ENCODE assay signal across 11 cellular contexts in genomic region chr9:79757906-79758669, GRCh38.
DNase-seq lines count a peak whose midpoint lies in the region; ATAC-seq, FAIRE-seq and TF ChIP-seq lines count a peak whose summit lies in the region.
"Had no signal": no experiment of that assay in that cellular context is flagged by ENCODE, and none has a peak within 500 bp of the region (broad histone marks: within the 10 kb centered on the region; RNA-seq: fewer than 3 reads in every experiment).

No MANE protein-coding gene starts in this region.

- H3K27ac Mint-ChIP-seq in naive B cell, result no peak overlapping the region
- no peak overlapping the region for H3K27ac Mint-ChIP-seq in stimulated activated naive CD8-positive, alpha-beta T cell treated with anti-CD3 and anti-CD28 coated beads, Interleukin-15, amount 100 ng/mL, for 72 hours

- no peak overlapping the region for H2AFZ ChIP-seq in K562 (ENCODE audit: low read depth, low read length)

- H3K27me3 Mint-ChIP-seq in naive B cell, result no peaks in the 10 kb centered on the region
- no peaks in the 10 kb centered on the region for H3K27me3 Mint-ChIP-seq in stimulated activated naive CD8-positive, alpha-beta T cell treated with anti-CD3 and anti-CD28 coated beads, Interleukin-15, amount 100 ng/mL, for 72 hours

- POLR2A ChIA-PET in HEK293T (lab: Yijun Ruan, JAX), result interaction anchor here (1.2 kb wide), 1 partner anchor 186 kb away, joined by 4 read pairs; the partner anchor contains the start of gene TLE4
- POLR2A ChIA-PET in K562 (lab: Yijun Ruan, JAX), result no interaction called here

- H3K4me3 ChIP-seq in K562 (no peak overlapping the region), small intestine (ENCODE audit: low read depth in 1 of 2, low read length in 2 of 2) (no peak overlapping the region)

- H3K9me3 Mint-ChIP-seq in naive B cell, result peaks cover 0 to 4% (median under 1%) of the 10 kb centered on the region in 7 donors
- peaks cover 0 to 4% of the 10 kb centered on the region in 2 donors for H3K9me3 Mint-ChIP-seq in stimulated activated naive CD8-positive, alpha-beta T cell treated with anti-CD3 and anti-CD28 coated beads, Interleukin-15, amount 100 ng/mL, for 72 hours
- H3K9me3 Mint-ChIP-seq: stimulated activated effector memory CD8-positive, alpha-beta T cell treated with anti-CD3 and anti-CD28 coated beads, Interleukin-12 subunit alpha, Interleukin-12 subunit beta, amount 100 ng/mL, for 72 hours had no signal

- no peaks in the 10 kb centered on the region for H3K36me3 Mint-ChIP-seq in naive B cell
- H3K36me3 Mint-ChIP-seq: stimulated activated effector memory CD8-positive, alpha-beta T cell treated with anti-CD3 and anti-CD28 coated beads, Interleukin-12 subunit alpha, Interleukin-12 subunit beta, amount 100 ng/mL, for 72 hours had no signal

- no peak for TF ChIP-seq RAD21 in K562 (CRISPR knock-in tag; conservative IDR thresholded peaks at IDR 0.05 in 1 of 2, IDR thresholded peaks at IDR 0.05 in 1 of 2)

- H3K4me2 ChIP-seq in K562 (ENCODE audit: insufficient read depth, low read length), result no peak overlapping the region

- H3K79me2 ChIP-seq in K562 (ENCODE audit: control insufficient read depth, insufficient read depth, low read length), result no peaks in the 10 kb centered on the region

- H4K20me1 ChIP-seq in K562 (replicated peaks; ENCODE audit: control insufficient read depth, insufficient read depth, low read length), result no peaks in the 10 kb centered on the region

- FAIRE-seq in K562 (lab: Jason Lieb, UNC) (no peak), small intestine (lab: Jason Lieb, UNC) (no peak)

- H3K4me3 Mint-ChIP-seq in naive B cell, result no peak overlapping the region
- H3K4me3 Mint-ChIP-seq in stimulated activated naive CD8-positive, alpha-beta T cell treated with anti-CD3 and anti-CD28 coated beads, Interleukin-15, amount 100 ng/mL, for 72 hours, result no peak overlapping the region
- H3K4me3 Mint-ChIP-seq: stimulated activated effector memory CD8-positive, alpha-beta T cell treated with anti-CD3 and anti-CD28 coated beads, Interleukin-12 subunit alpha, Interleukin-12 subunit beta, amount 100 ng/mL, for 72 hours had no signal

- H3K9ac ChIP-seq in K562 (ENCODE audit: insufficient read depth in 1 of 2, low read depth in 2 of 2, low read length in 2 of 2), result no peak overlapping the region

- intact Hi-C loops in K562 (cut with micrococcal nuclease), result no loop called here

- H3K27ac ChIP-seq in C4-2B (no peak overlapping the region), K562 (ENCODE audit: extremely low read depth, low read depth, low read length) (no peak overlapping the region), small intestine (ENCODE audit: low read depth in 1 of 2, low read length in 1 of 2) (no peak overlapping the region)

- WGBS in K562 (ENCODE audit: insufficient coverage, low coverage, missing lambda C conversion rate), result 0% methylated on average over 2 of the region's 2 CpGs
- 35 to 55% (median 39%) methylated on average over 2 of the region's 2 CpGs for WGBS in small intestine, 3 donors

- no peaks in the 10 kb centered on the region for H3K4me1 Mint-ChIP-seq in naive B cell
- H3K4me1 Mint-ChIP-seq in stimulated activated naive CD8-positive, alpha-beta T cell treated with anti-CD3 and anti-CD28 coated beads, Interleukin-15, amount 100 ng/mL, for 72 hours, result peaks cover 12% of the 10 kb centered on the region

- TF ChIP-seq POLR2A in K562 (conservative IDR thresholded peaks at IDR 0.05), result no peak

- BruUV-seq in K562 (replicated peaks; lab: Mats Ljungman, UMichigan), result no TSS peak

- no peak for ATAC-seq in K562
- no peak for ATAC-seq in naive B cell (ENCODE audit: low read depth in 2 of 2)
- no peak for ATAC-seq in stimulated activated naive CD8-positive, alpha-beta T cell treated with anti-CD3 and anti-CD28 coated beads, Interleukin-15, amount 100 ng/mL, for 72 hours
- ATAC-seq: stimulated activated effector memory CD8-positive, alpha-beta T cell treated with anti-CD3 and anti-CD28 coated beads, Interleukin-12 subunit alpha, Interleukin-12 subunit beta, amount 100 ng/mL, for 72 hours had no signal

- no peak for DNase-seq in HEK293T (ENCODE audit: extremely low spot score)
- no peak for DNase-seq in K562 (ENCODE audit: extremely low read depth in 1 of 4, low spot score in 3 of 4)
- DNase-seq in naive B cell, result peak; percentile 9
- DNase-seq in activated effector memory CD4-positive, alpha-beta T cell treated with anti-CD3 and anti-CD28 coated beads, Interleukin-2, amount 50 U/mL, for 16 hours, result no peak
- DNase-seq in activated effector memory CD4-positive, alpha-beta T cell treated with Interleukin-2 at 50 U/mL for 16 hours, result no peak
- DNase-seq in stimulated activated naive CD8-positive, alpha-beta T cell treated with anti-CD3 and anti-CD28 coated beads, Interleukin-15, amount 100 ng/mL, for 72 hours, result no peak
- no peak for DNase-seq in small intestine
- DNase-seq: head of caudate nucleus, posterior cingulate gyrus had no signal

- H3K9me1 ChIP-seq in K562 (ENCODE audit: control insufficient read depth, insufficient read depth, low read length), result no peaks in the 10 kb centered on the region

- H3K4me1 ChIP-seq in K562 (replicated peaks in 1 of 2; ENCODE audit: control insufficient read depth in 2 of 2, insufficient read depth in 2 of 2, low read length in 2 of 2) (no peaks in the 10 kb centered on the region), small intestine (ENCODE audit: control insufficient read depth in 2 of 2, insufficient read depth in 1 of 2, low read depth in 1 of 2, low read length in 1 of 2) (no peaks in the 10 kb centered on the region)

- TF ChIP-seq EP300 in K562 (IDR thresholded peaks at IDR 0.05; ENCODE audit: low read length), result no peak

- in situ Hi-C loops in K562 (cut with MboI), result no loop called here

- TF ChIP-seq CTCF in C4-2B (conservative IDR thresholded peaks at IDR 0.05) (peak; percentile 73), K562 (IDR thresholded peaks at IDR 0.05 in 2 of 3, conservative IDR thresholded peaks at IDR 0.05 in 1 of 3; ENCODE audit: insufficient read depth in 2 of 3, low read depth in 1 of 3, low read length in 3 of 3) (no peak)

- CTCF ChIA-PET in HEK293T (lab: Yijun Ruan, JAX) (interaction anchor here (0.7 to 1.8 kb wide), 11 partner anchors 10 to 106 kb away, joined by 3 to 10 read pairs (median 3); no protein-coding TSS in a partner anchor), K562 (lab: Yijun Ruan, JAX; ENCODE audit: low intra/inter-chr PET ratio) (interaction anchor here (0.6 kb wide), 1 partner anchor 631 kb away, joined by 3 read pairs; no protein-coding TSS in a partner anchor)

- H3K36me3 ChIP-seq in K562 (ENCODE audit: control insufficient read depth, insufficient read depth, low read length) (no peaks in the 10 kb centered on the region), small intestine (ENCODE audit: control insufficient read depth in 2 of 2, insufficient read depth in 2 of 2, low read length in 2 of 2) (no peaks in the 10 kb centered on the region)

- H3K27me3 ChIP-seq in K562 (ENCODE audit: control insufficient read depth in 2 of 2, insufficient read depth in 2 of 2, low read length in 2 of 2) (no peaks in the 10 kb centered on the region), small intestine (ENCODE audit: control insufficient read depth in 2 of 2, insufficient read depth in 2 of 2, low read length in 2 of 2) (no peaks in the 10 kb centered on the region)

- H3K9me3 ChIP-seq in K562 (replicated peaks; ENCODE audit: control insufficient read depth, insufficient read depth, low read depth, low read length) (no peaks in the 10 kb centered on the region), small intestine (ENCODE audit: control insufficient read depth, low read depth) (no peaks in the 10 kb centered on the region)

TF ChIP-seq in HEK293T, 16 proteins besides CTCF, POLR2A, EP300 and RAD21:
- TF ChIP-seq NFRKB (IDR thresholded peaks at IDR 0.05) (peak; percentile 25; the same call in 1 of the 2 replicates), L3MBTL2 (conservative IDR thresholded peaks at IDR 0.05) (no peak)

TF ChIP-seq in K562, 482 proteins besides CTCF, POLR2A, EP300 and RAD21:
- TF ChIP-seq ZNF586 (CRISPR knock-in tag; conservative IDR thresholded peaks at IDR 0.05), result no peak
- peak; percentile 23 for TF ChIP-seq DACH1 (IDR thresholded peaks at IDR 0.05; ENCODE audit: partially characterized antibody)
